In genomic region chr16:28986492-28986891, GRCh38 we compare ENCODE assay signal across 17 cellular contexts. TPM values are rescaled to one million over a fixed set of nuclear protein-coding genes. Genes with fewer than 3 reads are reported as not detected.
A peak's percentile ranks its signal among the peaks of the same experiment; 100 is the strongest.
DNase-seq lines count a peak whose midpoint lies in the region; ATAC-seq and TF ChIP-seq lines count a peak whose summit lies in the region.
"Had no signal": no experiment of that assay in that cellular context is flagged by ENCODE, and none has a peak within 500 bp of the region (broad histone marks: within the 10 kb centered on the region; RNA-seq: fewer than 3 reads in every experiment).

No MANE protein-coding gene starts in this region.

- peak; percentile 73 for DNase-seq in activated CD8-positive, alpha-beta memory T cell treated with anti-CD3 and anti-CD28 coated beads for 24 hours
- DNase-seq in activated CD8-positive, alpha-beta memory T cell treated with anti-CD3 and anti-CD28 coated beads, Interleukin-2, amount 50 U/mL, for 4 hours: no peak
- no peak for DNase-seq in activated CD8-positive, alpha-beta T cell treated with anti-CD3 and anti-CD28 coated beads for 36 hours
- DNase-seq in central memory CD8-positive, alpha-beta T cell (ENCODE audit: low spot score in 2 of 2): no peak
- DNase-seq in stimulated activated CD8-positive, alpha-beta memory T cell treated with anti-CD3 and anti-CD28 coated beads, Interleukin-4, amount 100 ng/mL, for 48 hours: peak; percentile 58
- DNase-seq in SW480 (ENCODE audit: low spot score): no peak
- no peak for DNase-seq in medulla oblongata (ENCODE audit: extremely low spot score)
- DNase-seq: MM.1S; NCI-H2029; NCI-H526; ovary; stimulated activated naive CD4-positive, alpha-beta T cell treated with Interleukin-2 at 50 U/mL for 16 hours had no signal

- ATAC-seq in activated CD8-positive, alpha-beta T cell treated with anti-CD3 and anti-CD28 coated beads for 36 hours: no peak
- ATAC-seq in central memory CD8-positive, alpha-beta T cell (replicated peaks; ENCODE audit: extremely low read depth, poor library complexity, severe bottlenecking): no peak
- ATAC-seq in HG03520 (IDR thresholded peaks at IDR 0.05; ENCODE audit: unreplicated experiment): no peak
- ATAC-seq: A549 had no signal

- peak overlapping the region; percentile 94 for H3K4me3 Mint-ChIP-seq in activated CD8-positive, alpha-beta T cell treated with anti-CD3 and anti-CD28 coated beads for 36 hours
- peak overlapping the region; percentile 85 for H3K4me3 Mint-ChIP-seq in central memory CD8-positive, alpha-beta T cell

- CTCF ChIA-PET in activated CD8-positive, alpha-beta T cell treated with anti-CD3 and anti-CD28 coated beads for 36 hours (lab: Charles Lee): interaction anchor here (0.8 to 2.0 kb wide), 5 partner anchors 9 to 38 kb away, joined by 3 to 11 read pairs (median 4); partner anchors contain the start of gene SPNS1

- TF ChIP-seq CTCF in activated CD8-positive, alpha-beta T cell treated with anti-CD3 and anti-CD28 coated beads for 36 hours (IDR thresholded peaks at IDR 0.05): no peak

- POLR2A ChIA-PET in activated CD8-positive, alpha-beta T cell treated with anti-CD3 and anti-CD28 coated beads for 36 hours (lab: Charles Lee): interaction anchor here (0.8 to 12.0 kb wide), 10 partner anchors 12 to 164 kb away, joined by 3 to 97 read pairs (median 8); partner anchors contain the start of genes ATXN2L, NFATC2IP and SPNS1

- H3K9me3 Mint-ChIP-seq in activated CD8-positive, alpha-beta T cell treated with anti-CD3 and anti-CD28 coated beads for 36 hours: peaks cover 13% of the 10 kb centered on the region
- H3K9me3 Mint-ChIP-seq in central memory CD8-positive, alpha-beta T cell: peaks cover 7% of the 10 kb centered on the region

- intact Hi-C loops in activated CD8-positive, alpha-beta T cell treated with anti-CD3 and anti-CD28 coated beads for 36 hours (cut with micrococcal nuclease): loop anchor here (5.0 kb wide), 1 partner anchor 41 kb away; no protein-coding TSS in a partner anchor

- H3K27ac Mint-ChIP-seq in activated CD8-positive, alpha-beta T cell treated with anti-CD3 and anti-CD28 coated beads for 36 hours: peak overlapping the region; percentile 96
- peak overlapping the region; percentile 94 for H3K27ac Mint-ChIP-seq in central memory CD8-positive, alpha-beta T cell (ENCODE audit: low read depth)
- H3K27ac Mint-ChIP-seq: CD14-positive monocyte had no signal

- H3K27me3 Mint-ChIP-seq in activated CD8-positive, alpha-beta T cell treated with anti-CD3 and anti-CD28 coated beads for 36 hours: no peaks in the 10 kb centered on the region
- H3K27me3 Mint-ChIP-seq in central memory CD8-positive, alpha-beta T cell: no peaks in the 10 kb centered on the region

- H3K36me3 Mint-ChIP-seq in activated CD8-positive, alpha-beta T cell treated with anti-CD3 and anti-CD28 coated beads for 36 hours (ENCODE audit: low read depth): peaks cover 87% of the 10 kb centered on the region
- peaks cover 51% of the 10 kb centered on the region for H3K36me3 Mint-ChIP-seq in central memory CD8-positive, alpha-beta T cell (ENCODE audit: insufficient read depth)

- peaks cover 57% of the 10 kb centered on the region for H3K4me1 Mint-ChIP-seq in activated CD8-positive, alpha-beta T cell treated with anti-CD3 and anti-CD28 coated beads for 36 hours (ENCODE audit: low read depth)
- H3K4me1 Mint-ChIP-seq in central memory CD8-positive, alpha-beta T cell: peaks cover 67% of the 10 kb centered on the region

RNA-seq across cellular contexts. Expression of gene LAT, which starts 1.6 kb away (rescaled TPM):
- total RNA-seq in activated CD8-positive, alpha-beta T cell treated with anti-CD3 and anti-CD28 coated beads for 36 hours: 100 to 1,000 TPM; 193 to 206 TPM

RNA-seq across cellular contexts. Expression of gene SPNS1, which starts 11.9 kb away (rescaled TPM):
- 10 to 100 TPM; 14.6 to 18.2 TPM for total RNA-seq in activated CD8-positive, alpha-beta T cell treated with anti-CD3 and anti-CD28 coated beads for 36 hours

RNA-seq across cellular contexts. Expression of gene NFATC2IP, which starts 35.8 kb away (rescaled TPM):
- 10 to 100 TPM; 63.8 to 71.8 TPM for total RNA-seq in activated CD8-positive, alpha-beta T cell treated with anti-CD3 and anti-CD28 coated beads for 36 hours

RNA-seq across cellular contexts. Expression of gene CD19, which starts 54.7 kb away (rescaled TPM):
- 1 to 10 TPM; 1.1 to 1.3 TPM for total RNA-seq in activated CD8-positive, alpha-beta T cell treated with anti-CD3 and anti-CD28 coated beads for 36 hours
- total RNA-seq: fibroblast of villous mesenchyme, SK-MEL-5 had no signal

Comparison
In these comparisons a context has a peak if more than half of its experiments do, and no peak if none do; other contexts are left out.
1. DNase-seq: peak in activated CD8-positive, alpha-beta memory T cell treated with anti-CD3 and anti-CD28 coated beads for 24 hours (single experiment) and stimulated activated CD8-positive, alpha-beta memory T cell treated with anti-CD3 and anti-CD28 coated beads, Interleukin-4, amount 100 ng/mL, for 48 hours (single experiment); none in activated CD8-positive, alpha-beta memory T cell treated with anti-CD3 and anti-CD28 coated beads, Interleukin-2, amount 50 U/mL, for 4 hours (single experiment), activated CD8-positive, alpha-beta T cell treated with anti-CD3 and anti-CD28 coated beads for 36 hours (single experiment), central memory CD8-positive, alpha-beta T cell (0 of 2), SW480 (single experiment) and medulla oblongata (single experiment).